26 cellular contexts compared by ENCODE assay signal in the genomic region with DNA sequence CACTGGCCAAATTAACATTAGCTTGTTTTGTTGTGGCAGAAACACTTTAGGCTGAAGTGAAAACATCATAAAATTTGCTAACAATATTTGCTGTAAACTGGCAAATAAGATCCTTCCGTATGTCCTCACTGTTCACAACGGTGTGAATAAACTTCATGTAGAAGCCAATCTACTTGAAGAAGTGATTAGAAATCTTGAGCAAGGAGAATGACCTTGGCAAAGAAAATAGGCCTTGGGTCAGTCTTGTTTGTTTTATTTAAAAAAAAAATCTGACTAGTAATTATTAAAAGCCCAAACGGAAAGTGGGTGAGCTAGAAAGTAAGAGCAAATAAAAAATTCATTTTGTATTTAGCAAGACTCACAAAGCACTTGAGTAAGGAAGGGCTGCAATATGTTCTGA.
"Had no signal": no experiment of that assay in that cellular context is flagged by ENCODE, and none has a peak within 500 bp of the region (broad histone marks: within the 10 kb centered on the region; RNA-seq: fewer than 3 reads in every experiment).

No MANE protein-coding gene starts in this region.

- ATAC-seq: natural killer cell treated with Interleukin-12 subunit alpha and Interleukin-12 subunit beta and Interleukin-15 and Interleukin-18, amount 100 ng/mL, for 72 hours; psoas muscle; right cardiac atrium; right lobe of liver; stimulated activated effector memory CD8-positive, alpha-beta T cell treated with anti-CD3 and anti-CD28 coated beads, Interleukin-12 subunit alpha, Interleukin-12 subunit beta, amount 100 ng/mL, for 72 hours; stimulated activated naive B cell treated with anti-CD40 and anti-IgM and Interleukin-4, amounts not matched to agents 10 μg/mL and 1 μg/mL and 100 μg/mL, for 72 hours had no signal

- FAIRE-seq: small intestine, urothelium cell line had no signal

- DNase-seq: nephron progenitor cell; nucleus accumbens; posterior cingulate gyrus; psoas muscle; right cardiac atrium; right lobe of liver; sigmoid colon; small intestine; stimulated activated CD4-positive, alpha-beta T cell treated with anti-CD3 and anti-CD28 coated beads, Interleukin-15, amount 100 ng/mL, for 24 hours; stimulated activated CD4-positive, alpha-beta T cell treated with anti-CD3 and anti-CD28 coated beads, Interleukin-2, amount 100 ng/mL, for 24 hours; stimulated activated CD4-positive, alpha-beta T cell treated with anti-CD3 and anti-CD28 coated beads, Interleukin-2, amount 100 ng/mL, for 48 hours; stimulated activated CD4-positive, alpha-beta T cell treated with anti-CD3 and anti-CD28 coated beads, Interleukin-4, amount 100 ng/mL, for 24 hours; stimulated activated naive B cell treated with anti-CD40 and anti-IgM and Interleukin-4, amounts not matched to agents 10 μg/mL and 1 μg/mL and 100 μg/mL, for 72 hours; stimulated activated naive CD4-positive, alpha-beta T cell treated with Interleukin-2 at 50 U/mL for 16 hours; stomach; thyroid gland; trophoblast cell; upper lobe of left lung had no signal

- H3K27ac ChIP-seq: neutrophil, parathyroid adenoma, psoas muscle, right lobe of liver, sigmoid colon, thoracic aorta, thyroid gland, tibial nerve, upper lobe of left lung, vagina had no signal

- H3K4me3 ChIP-seq: psoas muscle, right lobe of liver, sigmoid colon, stomach, thoracic aorta, thyroid gland, tibial nerve, upper lobe of left lung, vagina had no signal

- H3K27me3 ChIP-seq: neutrophil, right lobe of liver, sigmoid colon, stomach, thyroid gland, tibial nerve, upper lobe of left lung, vagina had no signal

- H3K4me1 ChIP-seq: parathyroid adenoma, psoas muscle, right lobe of liver, sigmoid colon, thyroid gland, tibial nerve, upper lobe of left lung, vagina had no signal

- H3K36me3 ChIP-seq: neutrophil, right lobe of liver, sigmoid colon, stomach, thoracic aorta, thyroid gland, tibial nerve, upper lobe of left lung, vagina had no signal

- H3K9me3 ChIP-seq: neutrophil, psoas muscle, right lobe of liver, sigmoid colon, stomach, thoracic aorta, thyroid gland, tibial nerve, upper lobe of left lung, vagina had no signal
